In genomic region chr15:74406517-74406916, GRCh38 we compare ENCODE assay signal across 14 cellular contexts. TPM values are rescaled to one million over a fixed set of nuclear protein-coding genes. Genes with fewer than 3 reads are reported as not detected.
DNase-seq lines count a peak whose midpoint lies in the region; ATAC-seq and TF ChIP-seq lines count a peak whose summit lies in the region.
"Had no signal": no experiment of that assay in that cellular context is flagged by ENCODE, and none has a peak within 500 bp of the region (broad histone marks: within the 10 kb centered on the region; RNA-seq: fewer than 3 reads in every experiment).

No MANE protein-coding gene starts in this region.

- H3K79me2 ChIP-seq in Karpas-422 (ENCODE audit: low read length) (no peaks in the 10 kb centered on the region), neural progenitor cell (ENCODE audit: low read depth) (no peaks in the 10 kb centered on the region)

- H4K20me1 ChIP-seq in BLaER1 treated with 17β-estradiol and CSF1 and Interleukin-3, amounts not matched to agents 10 nM and 100 nM = peaks cover 0 to 7% (median 0%) of the 10 kb centered on the region in 11 experiments; a peak in 2 of 22 replicates
- no peaks in the 10 kb centered on the region for H4K20me1 ChIP-seq in Karpas-422 (ENCODE audit: insufficient read depth, low read depth, low read length)
- H4K20me1 ChIP-seq in neural progenitor cell (ENCODE audit: low read depth) = no peaks in the 10 kb centered on the region

- no peak for DNase-seq in Karpas-422
- no peak for DNase-seq in brain microvascular endothelial cell
- DNase-seq in neural progenitor cell (ENCODE audit: low spot score) = no peak
- DNase-seq in GM13976 (ENCODE audit: low spot score) = no peak
- DNase-seq in NCI-H510A treated with DMSO at 0.1 percent for 48 hours (lab: John Stamatoyannopoulos, UW) = no peak
- no peak for DNase-seq in body of pancreas
- DNase-seq: activated CD4-positive, CD25-positive, alpha-beta regulatory T cell treated with anti-CD3 and anti-CD28 coated beads, Interleukin-2, amount 50 U/mL, for 72 hours; lower lobe of right lung; NCI-H187 treated with DMSO at 0.1 percent for 48 hours; NCI-H526 treated with DMSO at 0.1 percent for 48 hours; Peyer's patch had no signal

- peaks cover 44 to 77% (median 66%) of the 10 kb centered on the region in 10 experiments for H3K4me1 ChIP-seq in BLaER1 treated with 17β-estradiol and CSF1 and Interleukin-3, amounts not matched to agents 10 nM and 100 nM
- H3K4me1 ChIP-seq in Karpas-422 (ENCODE audit: low read length) (peaks cover 97% of the 10 kb centered on the region), neural progenitor cell (peaks cover 19% of the 10 kb centered on the region), body of pancreas (no peaks in the 10 kb centered on the region)

- TF ChIP-seq POLR2A in body of pancreas (IDR thresholded peaks at IDR 0.05) = no peak

- H3K27ac Mint-ChIP-seq in neural progenitor cell = peak overlapping the region; percentile 2

- no peaks in the 10 kb centered on the region; a peak in 1 of 22 replicates for H3K27me3 ChIP-seq in BLaER1 treated with 17β-estradiol and CSF1 and Interleukin-3, amounts not matched to agents 10 nM and 100 nM
- no peaks in the 10 kb centered on the region for H3K27me3 ChIP-seq in Karpas-422 (ENCODE audit: low read length)
- H3K27me3 ChIP-seq in brain microvascular endothelial cell (replicated peaks) = no peaks in the 10 kb centered on the region
- H3K27me3 ChIP-seq in neural progenitor cell = no peaks in the 10 kb centered on the region
- no peaks in the 10 kb centered on the region for H3K27me3 ChIP-seq in body of pancreas
- H3K27me3 ChIP-seq: Peyer's patch had no signal

- no peaks in the 10 kb centered on the region for H3K36me3 Mint-ChIP-seq in neural progenitor cell

- no peak overlapping the region for H3K4me3 ChIP-seq in BLaER1 treated with 17β-estradiol and CSF1 and Interleukin-3, amounts not matched to agents 10 nM and 100 nM
- no peak overlapping the region for H3K4me3 ChIP-seq in Karpas-422 (ENCODE audit: low read length)
- no peak overlapping the region for H3K4me3 ChIP-seq in brain microvascular endothelial cell (ENCODE audit: low read depth, low read length)
- H3K4me3 ChIP-seq in neural progenitor cell = no peak overlapping the region
- H3K4me3 ChIP-seq in body of pancreas = no peak overlapping the region
- H3K4me3 ChIP-seq: gastroesophageal sphincter, lower lobe of right lung, Peyer's patch had no signal

- H3K9me3 ChIP-seq in BLaER1 treated with 17β-estradiol and CSF1 and Interleukin-3, amounts not matched to agents 10 nM and 100 nM (replicated peaks in 1 of 11) = no peaks in the 10 kb centered on the region
- H3K9me3 ChIP-seq in Karpas-422 (ENCODE audit: low read length) (no peaks in the 10 kb centered on the region), neural progenitor cell (ENCODE audit: low read depth) (no peaks in the 10 kb centered on the region), body of pancreas (no peaks in the 10 kb centered on the region)
- H3K9me3 ChIP-seq: gastroesophageal sphincter, lower lobe of right lung, Peyer's patch had no signal

- H3K9me3 Mint-ChIP-seq in neural progenitor cell = no peaks in the 10 kb centered on the region

- H3K27ac ChIP-seq in BLaER1 treated with 17β-estradiol and CSF1 and Interleukin-3, amounts not matched to agents 10 nM and 100 nM = peak overlapping the region in 4 of 11 experiments; percentile 8 to 54 (median 35); a peak in 6 of 22 replicates
- H3K27ac ChIP-seq in Karpas-422 (ENCODE audit: low read length) (peak overlapping the region; percentile 92; the same call in 1 of the 2 replicates), brain microvascular endothelial cell (peak overlapping the region; percentile 30), neural progenitor cell (no peak overlapping the region), body of pancreas (no peak overlapping the region)
- H3K27ac ChIP-seq: gastroesophageal sphincter, lower lobe of right lung had no signal

- in situ Hi-C loops in brain microvascular endothelial cell (cut with HindIII; ENCODE audit: low pct_ligation_motif_present, low sequenced_read_pairs) = no loop called here
- in situ Hi-C loops in GM13976 (cut with MboI; ENCODE audit: low sequenced_read_pairs, unreplicated experiment) = no loop called here

- H3K9me2 ChIP-seq in Karpas-422 (replicated peaks; ENCODE audit: insufficient read depth, low read length) = no peaks in the 10 kb centered on the region

- H3F3A ChIP-seq in neural progenitor cell (ENCODE audit: low read depth) = no peaks in the 10 kb centered on the region

- no peak for TF ChIP-seq CTCF in brain microvascular endothelial cell (IDR thresholded peaks at IDR 0.05; ENCODE audit: low read depth, low read length, missing control alignments)
- no peak for TF ChIP-seq CTCF in neural progenitor cell (IDR thresholded peaks at IDR 0.05)
- no peak for TF ChIP-seq CTCF in GM13976 (IDR thresholded peaks at IDR 0.05; ENCODE audit: borderline replicate concordance, control extremely low read depth, extremely low read depth, insufficient read depth, missing control alignments)
- no peak for TF ChIP-seq CTCF in body of pancreas (IDR thresholded peaks at IDR 0.05)

- H3K27me3 Mint-ChIP-seq in neural progenitor cell (ENCODE audit: insufficient read depth, low read depth) = peaks cover 21% of the 10 kb centered on the region

- H3K4me3 Mint-ChIP-seq in neural progenitor cell = peak overlapping the region; percentile 39

- intact Hi-C loops in body of pancreas (cut with DNase I) = no loop called here

- H2AFZ ChIP-seq in Karpas-422 (ENCODE audit: low read length) = no peak overlapping the region
- peak overlapping the region; percentile 39 for H2AFZ ChIP-seq in neural progenitor cell (replicated peaks)

- H3K4me2 ChIP-seq in BLaER1 treated with 17β-estradiol and CSF1 and Interleukin-3, amounts not matched to agents 10 nM and 100 nM = peak overlapping the region; percentile 20 to 99 (median 63)
- no peak overlapping the region for H3K4me2 ChIP-seq in Karpas-422 (ENCODE audit: low read depth, low read length, poor library complexity, severe bottlenecking)
- H3K4me2 ChIP-seq in neural progenitor cell = peak overlapping the region; percentile 4

- ATAC-seq in body of pancreas = no peak
- ATAC-seq in GM18517 (IDR thresholded peaks at IDR 0.05; ENCODE audit: unreplicated experiment) = no peak
- ATAC-seq: gastroesophageal sphincter had no signal

- 69 to 76% methylated on average over 4 of the region's 4 CpGs for WGBS in body of pancreas, 2 donors

- H3K4me1 Mint-ChIP-seq in neural progenitor cell = peaks cover 40% of the 10 kb centered on the region

- H3K36me3 ChIP-seq in BLaER1 treated with 17β-estradiol and CSF1 and Interleukin-3, amounts not matched to agents 10 nM and 100 nM = peaks cover 0 to 17% (median 4%) of the 10 kb centered on the region in 11 experiments; a peak in 10 of 22 replicates
- H3K36me3 ChIP-seq in Karpas-422 (ENCODE audit: insufficient read depth, low read length) (peaks cover 9% of the 10 kb centered on the region; the same call in 1 of the 2 replicates), brain microvascular endothelial cell (replicated peaks) (peaks cover 16% of the 10 kb centered on the region), neural progenitor cell (no peaks in the 10 kb centered on the region), body of pancreas (replicated peaks in 1 of 2; ENCODE audit: insufficient read depth in 1 of 2, low read depth in 2 of 2) (no peaks in the 10 kb centered on the region)
- H3K36me3 ChIP-seq: lower lobe of right lung, Peyer's patch had no signal

- H3K9ac ChIP-seq in BLaER1 treated with 17β-estradiol and CSF1 and Interleukin-3, amounts not matched to agents 10 nM and 100 nM = peak overlapping the region in 1 of 11 experiments; percentile 32; a peak in 1 of 22 replicates
- no peak overlapping the region for H3K9ac ChIP-seq in Karpas-422 (ENCODE audit: low read length)
- no peak overlapping the region for H3K9ac ChIP-seq in neural progenitor cell

RNA-seq across cellular contexts. Expression of gene SEMA7A, which starts 27.2 kb away (rescaled TPM):
- 41.6 and 49.1 TPM in 2 replicates for total RNA-seq in Karpas-422 (2014; rRNA removed; shearing (Covaris generic); ENCODE audit: low replicate concordance)
- total RNA-seq in neural progenitor cell (ENCODE audit: low replicate concordance) (3.5 and 11.7 TPM in 2 replicates), body of pancreas (under 1 TPM; 0.33 to 0.52 TPM)

RNA-seq across cellular contexts. Expression of gene CYP11A1, which starts 39.1 kb away (rescaled TPM):
- total RNA-seq in Karpas-422 (2014; rRNA removed; shearing (Covaris generic); ENCODE audit: low replicate concordance) = not detected in 2 replicates
- total RNA-seq in neural progenitor cell (ENCODE audit: low replicate concordance) (0.99 and 1.1 TPM in 2 replicates), body of pancreas (under 1 TPM; 0.26 to 0.99 TPM)

RNA-seq across cellular contexts. Expression of gene UBL7, which starts 54.4 kb away (rescaled TPM):
- total RNA-seq in Karpas-422 (2014; rRNA removed; shearing (Covaris generic); ENCODE audit: low replicate concordance) = 71.3 and 84.2 TPM in 2 replicates
- 60.4 and 69.3 TPM in 2 replicates for total RNA-seq in neural progenitor cell (ENCODE audit: low replicate concordance)
- total RNA-seq in body of pancreas = 10 to 100 TPM; 25.7 to 47.2 TPM

Comparison
In these comparisons a context has a peak if more than half of its experiments do, and no peak if none do; other contexts are left out.
1. H3K27ac ChIP-seq: peak in Karpas-422 (single experiment) and brain microvascular endothelial cell (single experiment); none in neural progenitor cell (single experiment) and body of pancreas (0 of 4).